11 cellular contexts compared by ENCODE assay signal in genomic region chr2:30267161-30267568, GRCh38. TPM values are rescaled to one million over a fixed set of nuclear protein-coding genes. Genes with fewer than 3 reads are reported as not detected.
DNase-seq lines count a peak whose midpoint lies in the region; ATAC-seq and TF ChIP-seq lines count a peak whose summit lies in the region.
"Had no signal": no experiment of that assay in that cellular context is flagged by ENCODE, and none has a peak within 500 bp of the region (broad histone marks: within the 10 kb centered on the region; RNA-seq: fewer than 3 reads in every experiment).

No MANE protein-coding gene starts in this region.

- H3K27me3 Mint-ChIP-seq in CD4-positive, CD25-positive, alpha-beta regulatory T cell: no peaks in the 10 kb centered on the region
- H3K27me3 Mint-ChIP-seq in T-helper 2 cell treated with Interferon-gamma antibody and Interleukin-4, amounts not matched to agents 5 μg/mL and 100 μg/mL, for 36 hours (ENCODE audit: low read depth): no peaks in the 10 kb centered on the region
- H3K27me3 Mint-ChIP-seq in activated naive CD4-positive, alpha-beta T cell treated with anti-CD3 and anti-CD28 coated beads for 36 hours (ENCODE audit: low read depth): no peaks in the 10 kb centered on the region

- peak in 1 of 3 donors; percentile 11 for DNase-seq in CD4-positive, CD25-positive, alpha-beta regulatory T cell
- DNase-seq in T-helper 2 cell treated with Interferon-gamma antibody and Interleukin-4, amounts not matched to agents 5 μg/mL and 100 μg/mL, for 36 hours (ENCODE audit: low spot score): peak; percentile 74
- peak; percentile 69 for DNase-seq in activated naive CD4-positive, alpha-beta T cell treated with anti-CD3 and anti-CD28 coated beads for 36 hours
- DNase-seq in Karpas-422 (no peak), right lobe of liver (no peak)
- DNase-seq: foreskin keratinocyte, substantia nigra had no signal

- H2AFZ ChIP-seq in Karpas-422 (ENCODE audit: low read length): no peak overlapping the region

- no peak overlapping the region for H3K9ac ChIP-seq in Karpas-422 (ENCODE audit: low read length)

- peak overlapping the region; percentile 78 for H3K27ac ChIP-seq in CD4-positive, CD25-positive, alpha-beta regulatory T cell (ENCODE audit: insufficient read depth, low read length, poor library complexity, severe bottlenecking)
- H3K27ac ChIP-seq in skin epidermis: peak overlapping the region in 14 of 21 experiments; percentile 41 to 94 (median 76)
- no peak overlapping the region for H3K27ac ChIP-seq in Karpas-422 (ENCODE audit: low read length)
- no peak overlapping the region for H3K27ac ChIP-seq in right lobe of liver
- H3K27ac ChIP-seq: cardiac muscle cell, foreskin keratinocyte had no signal

- H3K79me2 ChIP-seq in Karpas-422 (ENCODE audit: low read length): no peaks in the 10 kb centered on the region

- peaks cover 0 to 6% (median under 1%) of the 10 kb centered on the region in 7 donors for H3K9me3 Mint-ChIP-seq in CD4-positive, CD25-positive, alpha-beta regulatory T cell
- H3K9me3 Mint-ChIP-seq in T-helper 2 cell treated with Interferon-gamma antibody and Interleukin-4, amounts not matched to agents 5 μg/mL and 100 μg/mL, for 36 hours: peaks cover 7% of the 10 kb centered on the region
- peaks cover 9% of the 10 kb centered on the region for H3K9me3 Mint-ChIP-seq in activated naive CD4-positive, alpha-beta T cell treated with anti-CD3 and anti-CD28 coated beads for 36 hours

- H3K27ac Mint-ChIP-seq in CD4-positive, CD25-positive, alpha-beta regulatory T cell: peak overlapping the region; percentile 90 to 99 (median 99)
- H3K27ac Mint-ChIP-seq in T-helper 2 cell treated with Interferon-gamma antibody and Interleukin-4, amounts not matched to agents 5 μg/mL and 100 μg/mL, for 36 hours: peak overlapping the region; percentile 94
- H3K27ac Mint-ChIP-seq in activated naive CD4-positive, alpha-beta T cell treated with anti-CD3 and anti-CD28 coated beads for 36 hours: peak overlapping the region; percentile 71

- intact Hi-C loops in activated naive CD4-positive, alpha-beta T cell treated with anti-CD3 and anti-CD28 coated beads for 36 hours (cut with micrococcal nuclease): loop anchor here (1.0 to 2.0 kb wide), 4 partner anchors 9 to 155 kb away; no protein-coding TSS in a partner anchor
- intact Hi-C loops in right lobe of liver (cut with DNase I): no loop called here

- 70% methylated on average over 3 of the region's 8 CpGs for WGBS in right lobe of liver (ENCODE audit: insufficient coverage, low coverage, low lambda C conversion rate, missing lambda C conversion rate)

- no peaks in the 10 kb centered on the region for H3K27me3 ChIP-seq in CD4-positive, CD25-positive, alpha-beta regulatory T cell (ENCODE audit: control insufficient read depth, insufficient read depth, low read length)
- H3K27me3 ChIP-seq in Karpas-422 (ENCODE audit: low read length): no peaks in the 10 kb centered on the region
- no peaks in the 10 kb centered on the region for H3K27me3 ChIP-seq in right lobe of liver
- H3K27me3 ChIP-seq: cardiac muscle cell had no signal

- peak overlapping the region; percentile 58 for H3K4me3 ChIP-seq in CD4-positive, CD25-positive, alpha-beta regulatory T cell (ENCODE audit: low read depth, low read length)
- no peak overlapping the region for H3K4me3 ChIP-seq in skin epidermis
- no peak overlapping the region for H3K4me3 ChIP-seq in Karpas-422 (ENCODE audit: low read length)
- no peak overlapping the region for H3K4me3 ChIP-seq in right lobe of liver
- H3K4me3 ChIP-seq: cardiac muscle cell had no signal

- H3K4me2 ChIP-seq in Karpas-422 (ENCODE audit: low read depth, low read length, poor library complexity, severe bottlenecking): no peak overlapping the region

- H3K36me3 ChIP-seq in CD4-positive, CD25-positive, alpha-beta regulatory T cell (ENCODE audit: control insufficient read depth, insufficient read depth, low read length): no peaks in the 10 kb centered on the region
- H3K36me3 ChIP-seq in Karpas-422 (ENCODE audit: insufficient read depth, low read length) (no peaks in the 10 kb centered on the region), right lobe of liver (no peaks in the 10 kb centered on the region)
- H3K36me3 ChIP-seq: cardiac muscle cell had no signal

- H3K9me3 ChIP-seq in CD4-positive, CD25-positive, alpha-beta regulatory T cell (ENCODE audit: control insufficient read depth in 2 of 2, low read length in 2 of 2): no peaks in the 10 kb centered on the region
- no peaks in the 10 kb centered on the region for H3K9me3 ChIP-seq in Karpas-422 (ENCODE audit: low read length)
- H3K9me3 ChIP-seq in right lobe of liver: no peaks in the 10 kb centered on the region

- H3K36me3 Mint-ChIP-seq in CD4-positive, CD25-positive, alpha-beta regulatory T cell: no peaks in the 10 kb centered on the region
- peaks cover 21% of the 10 kb centered on the region for H3K36me3 Mint-ChIP-seq in T-helper 2 cell treated with Interferon-gamma antibody and Interleukin-4, amounts not matched to agents 5 μg/mL and 100 μg/mL, for 36 hours (ENCODE audit: low read depth)
- H3K36me3 Mint-ChIP-seq in activated naive CD4-positive, alpha-beta T cell treated with anti-CD3 and anti-CD28 coated beads for 36 hours (ENCODE audit: low read depth): peaks cover 7% of the 10 kb centered on the region

- peaks cover 42% of the 10 kb centered on the region for H3K4me1 ChIP-seq in CD4-positive, CD25-positive, alpha-beta regulatory T cell (ENCODE audit: control insufficient read depth, insufficient read depth, low read length, poor library complexity, severe bottlenecking)
- H3K4me1 ChIP-seq in Karpas-422 (ENCODE audit: low read length): no peaks in the 10 kb centered on the region
- H3K4me1 ChIP-seq in right lobe of liver: no peaks in the 10 kb centered on the region
- H3K4me1 ChIP-seq: foreskin keratinocyte had no signal

- ATAC-seq in CD4-positive, CD25-positive, alpha-beta regulatory T cell (ENCODE audit: low read depth in 2 of 2): no peak
- ATAC-seq in GM21526 (IDR thresholded peaks at IDR 0.05; ENCODE audit: low FRiP score, unreplicated experiment) (no peak), right lobe of liver (no peak), HG03139 (IDR thresholded peaks at IDR 0.05; ENCODE audit: unreplicated experiment) (no peak)
- ATAC-seq: foreskin keratinocyte had no signal

- TF ChIP-seq POLR2A in right lobe of liver (IDR thresholded peaks at IDR 0.05): no peak

- no peaks in the 10 kb centered on the region for H4K20me1 ChIP-seq in Karpas-422 (ENCODE audit: insufficient read depth, low read depth, low read length)

- CTCF ChIA-PET in activated naive CD4-positive, alpha-beta T cell treated with anti-CD3 and anti-CD28 coated beads for 36 hours (lab: Charles Lee): interaction anchor here (0.6 to 2.4 kb wide), 7 partner anchors 9 to 162 kb away, joined by 3 to 14 read pairs (median 3); no protein-coding TSS in a partner anchor

- H3K9me2 ChIP-seq in Karpas-422 (replicated peaks; ENCODE audit: insufficient read depth, low read length): no peaks in the 10 kb centered on the region

- peaks cover 22 to 76% (median 42%) of the 10 kb centered on the region in 4 donors for H3K4me1 Mint-ChIP-seq in CD4-positive, CD25-positive, alpha-beta regulatory T cell
- peaks cover 44% of the 10 kb centered on the region for H3K4me1 Mint-ChIP-seq in T-helper 2 cell treated with Interferon-gamma antibody and Interleukin-4, amounts not matched to agents 5 μg/mL and 100 μg/mL, for 36 hours (ENCODE audit: low read depth)
- peaks cover 79% of the 10 kb centered on the region for H3K4me1 Mint-ChIP-seq in activated naive CD4-positive, alpha-beta T cell treated with anti-CD3 and anti-CD28 coated beads for 36 hours (ENCODE audit: low read depth)

- peak overlapping the region; percentile 23 to 84 (median 82) for H3K4me3 Mint-ChIP-seq in CD4-positive, CD25-positive, alpha-beta regulatory T cell
- peak overlapping the region; percentile 90 for H3K4me3 Mint-ChIP-seq in T-helper 2 cell treated with Interferon-gamma antibody and Interleukin-4, amounts not matched to agents 5 μg/mL and 100 μg/mL, for 36 hours
- H3K4me3 Mint-ChIP-seq in activated naive CD4-positive, alpha-beta T cell treated with anti-CD3 and anti-CD28 coated beads for 36 hours: peak overlapping the region; percentile 79

- TF ChIP-seq CTCF in right lobe of liver (IDR thresholded peaks at IDR 0.05): no peak

RNA-seq across cellular contexts. Expression of gene LBH, which starts 35.8 kb away (rescaled TPM):
- total RNA-seq in CD4-positive, CD25-positive, alpha-beta regulatory T cell: 215 TPM
- 100 to 1,000 TPM; 225 to 299 (median 250) TPM for polyA plus RNA-seq in CD4-positive, CD25-positive, alpha-beta regulatory T cell
- total RNA-seq in activated naive CD4-positive, alpha-beta T cell treated with anti-CD3 and anti-CD28 coated beads for 36 hours: 10 to 100 TPM; 71.4 to 75.3 TPM
- 7.1 and 17.5 TPM in 2 replicates for total RNA-seq in Karpas-422 (2014; rRNA removed; shearing (Covaris generic); ENCODE audit: low replicate concordance)
- total RNA-seq in right lobe of liver: 10 to 100 TPM in 3 of 6 experiments, 1 to 10 TPM in 3; 4.3 to 17.6 (median 9.5) TPM

Comparison
In these comparisons a context has a peak if more than half of its experiments do, and no peak if none do; other contexts are left out.
1. DNase-seq: peak in T-helper 2 cell treated with Interferon-gamma antibody and Interleukin-4, amounts not matched to agents 5 μg/mL and 100 μg/mL, for 36 hours (single experiment) and activated naive CD4-positive, alpha-beta T cell treated with anti-CD3 and anti-CD28 coated beads for 36 hours (single experiment); none in Karpas-422 (single experiment) and right lobe of liver (0 of 3).
2. H3K27ac ChIP-seq: peak in CD4-positive, CD25-positive, alpha-beta regulatory T cell (single experiment) and skin epidermis (14 of 21); none in Karpas-422 (single experiment) and right lobe of liver (0 of 3).
3. Peak in every context shown above with its lines, with median percentiles within 50 percentile points of each other: H3K27ac Mint-ChIP-seq and H3K4me3 Mint-ChIP-seq.